Comparison of ENCODE assay signal across 1 cellular context in the genomic region with DNA sequence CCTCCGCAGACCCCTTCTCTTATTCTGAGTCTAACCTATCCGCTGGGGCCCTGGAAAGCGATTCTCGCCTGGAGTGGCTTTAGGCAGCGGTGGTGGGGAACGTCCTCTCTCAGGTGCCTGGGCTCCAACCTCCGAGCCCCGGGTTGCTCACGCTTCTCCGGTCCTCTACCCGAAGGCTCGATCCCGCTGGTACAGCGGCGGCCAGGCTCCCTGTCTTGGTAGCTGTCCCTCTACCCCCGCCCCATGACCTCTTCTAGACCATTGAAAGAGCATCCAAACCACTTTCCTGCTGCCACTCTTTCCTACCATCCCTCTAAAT.
TF ChIP-seq lines count a peak whose summit lies in the region.

No MANE protein-coding gene starts in this region.

TF ChIP-seq in HEK293, 187 proteins besides CTCF, POLR2A, EP300 and RAD21 (continued from another document):
- TF ChIP-seq, protein P1, sequence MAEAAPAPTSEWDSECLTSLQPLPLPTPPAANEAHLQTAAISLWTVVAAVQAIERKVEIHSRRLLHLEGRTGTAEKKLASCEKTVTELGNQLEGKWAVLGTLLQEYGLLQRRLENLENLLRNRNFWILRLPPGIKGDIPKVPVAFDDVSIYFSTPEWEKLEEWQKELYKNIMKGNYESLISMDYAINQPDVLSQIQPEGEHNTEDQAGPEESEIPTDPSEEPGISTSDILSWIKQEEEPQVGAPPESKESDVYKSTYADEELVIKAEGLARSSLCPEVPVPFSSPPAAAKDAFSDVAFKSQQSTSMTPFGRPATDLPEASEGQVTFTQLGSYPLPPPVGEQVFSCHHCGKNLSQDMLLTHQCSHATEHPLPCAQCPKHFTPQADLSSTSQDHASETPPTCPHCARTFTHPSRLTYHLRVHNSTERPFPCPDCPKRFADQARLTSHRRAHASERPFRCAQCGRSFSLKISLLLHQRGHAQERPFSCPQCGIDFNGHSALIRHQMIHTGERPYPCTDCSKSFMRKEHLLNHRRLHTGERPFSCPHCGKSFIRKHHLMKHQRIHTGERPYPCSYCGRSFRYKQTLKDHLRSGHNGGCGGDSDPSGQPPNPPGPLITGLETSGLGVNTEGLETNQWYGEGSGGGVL (tag by site-specific recombination; IDR thresholded peaks at IDR 0.05), result peak; percentile 18; the same call in 1 of the 2 replicates
- TF ChIP-seq ZNF324 (tag by site-specific recombination; IDR thresholded peaks at IDR 0.05), result 0 out of 2 replicates have a peak, but pooled peaks have one; percentile 9
- TF ChIP-seq, protein P2, sequence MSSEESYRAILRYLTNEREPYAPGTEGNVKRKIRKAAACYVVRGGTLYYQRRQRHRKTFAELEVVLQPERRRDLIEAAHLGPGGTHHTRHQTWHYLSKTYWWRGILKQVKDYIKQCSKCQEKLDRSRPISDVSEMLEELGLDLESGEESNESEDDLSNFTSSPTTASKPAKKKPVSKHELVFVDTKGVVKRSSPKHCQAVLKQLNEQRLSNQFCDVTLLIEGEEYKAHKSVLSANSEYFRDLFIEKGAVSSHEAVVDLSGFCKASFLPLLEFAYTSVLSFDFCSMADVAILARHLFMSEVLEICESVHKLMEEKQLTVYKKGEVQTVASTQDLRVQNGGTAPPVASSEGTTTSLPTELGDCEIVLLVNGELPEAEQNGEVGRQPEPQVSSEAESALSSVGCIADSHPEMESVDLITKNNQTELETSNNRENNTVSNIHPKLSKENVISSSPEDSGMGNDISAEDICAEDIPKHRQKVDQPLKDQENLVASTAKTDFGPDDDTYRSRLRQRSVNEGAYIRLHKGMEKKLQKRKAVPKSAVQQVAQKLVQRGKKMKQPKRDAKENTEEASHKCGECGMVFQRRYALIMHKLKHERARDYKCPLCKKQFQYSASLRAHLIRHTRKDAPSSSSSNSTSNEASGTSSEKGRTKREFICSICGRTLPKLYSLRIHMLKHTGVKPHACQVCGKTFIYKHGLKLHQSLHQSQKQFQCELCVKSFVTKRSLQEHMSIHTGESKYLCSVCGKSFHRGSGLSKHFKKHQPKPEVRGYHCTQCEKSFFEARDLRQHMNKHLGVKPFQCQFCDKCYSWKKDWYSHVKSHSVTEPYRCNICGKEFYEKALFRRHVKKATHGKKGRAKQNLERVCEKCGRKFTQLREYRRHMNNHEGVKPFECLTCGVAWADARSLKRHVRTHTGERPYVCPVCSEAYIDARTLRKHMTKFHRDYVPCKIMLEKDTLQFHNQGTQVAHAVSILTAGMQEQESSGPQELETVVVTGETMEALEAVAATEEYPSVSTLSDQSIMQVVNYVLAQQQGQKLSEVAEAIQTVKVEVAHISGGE (tag by site-specific recombination; conservative IDR thresholded peaks at IDR 0.05; ENCODE audit: low read depth), result 0 out of 2 replicates have a peak, but pooled peaks have one; percentile 12
- peak; percentile 23; the same call in 1 of the 2 replicates for TF ChIP-seq ZNF600 (tag by site-specific recombination; IDR thresholded peaks at IDR 0.05)
- TF ChIP-seq, protein P3, sequence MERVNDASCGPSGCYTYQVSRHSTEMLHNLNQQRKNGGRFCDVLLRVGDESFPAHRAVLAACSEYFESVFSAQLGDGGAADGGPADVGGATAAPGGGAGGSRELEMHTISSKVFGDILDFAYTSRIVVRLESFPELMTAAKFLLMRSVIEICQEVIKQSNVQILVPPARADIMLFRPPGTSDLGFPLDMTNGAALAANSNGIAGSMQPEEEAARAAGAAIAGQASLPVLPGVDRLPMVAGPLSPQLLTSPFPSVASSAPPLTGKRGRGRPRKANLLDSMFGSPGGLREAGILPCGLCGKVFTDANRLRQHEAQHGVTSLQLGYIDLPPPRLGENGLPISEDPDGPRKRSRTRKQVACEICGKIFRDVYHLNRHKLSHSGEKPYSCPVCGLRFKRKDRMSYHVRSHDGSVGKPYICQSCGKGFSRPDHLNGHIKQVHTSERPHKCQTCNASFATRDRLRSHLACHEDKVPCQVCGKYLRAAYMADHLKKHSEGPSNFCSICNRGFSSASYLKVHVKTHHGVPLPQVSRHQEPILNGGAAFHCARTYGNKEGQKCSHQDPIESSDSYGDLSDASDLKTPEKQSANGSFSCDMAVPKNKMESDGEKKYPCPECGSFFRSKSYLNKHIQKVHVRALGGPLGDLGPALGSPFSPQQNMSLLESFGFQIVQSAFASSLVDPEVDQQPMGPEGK (tag by site-specific recombination; IDR thresholded peaks at IDR 0.05), result 0 out of 2 replicates have a peak, but pooled peaks have one; percentile 26
- TF ChIP-seq ZNF785 (tag by site-specific recombination; IDR thresholded peaks at IDR 0.05), result no peak
- no peak for TF ChIP-seq ZNF223 (tag by site-specific recombination; IDR thresholded peaks at IDR 0.05)
